ENCODE assay signal across 8 cellular contexts in genomic region chr20:11267131-11267761, GRCh38.
DNase-seq lines count a peak whose midpoint lies in the region; FAIRE-seq and TF ChIP-seq lines count a peak whose summit lies in the region.

No MANE protein-coding gene starts in this region.

- peak overlapping the region; percentile 53 to 62 for H3K27ac ChIP-seq in uterus

- H3K4me1 ChIP-seq in uterus: peaks cover 4 to 12% of the 10 kb centered on the region in 2 donors

- peak; percentile 98 for DNase-seq in COLO829 (ENCODE audit: low spot score)
- DNase-seq in H54 (ENCODE audit: insufficient read length, low spot score): peak; percentile 65
- peak; percentile 69 for DNase-seq in MV-4-11 (lab: John Stamatoyannopoulos, UW)
- peak; percentile 95 for DNase-seq in cardiac fibroblast (ENCODE audit: low read depth in 2 of 2)
- peak; percentile 81 for DNase-seq in left kidney (ENCODE audit: low read depth, low spot score)
- DNase-seq in uterus: peak; percentile 71
- no peak for DNase-seq in cortex of kidney (lab: John Stamatoyannopoulos, UW)
- no peak for DNase-seq in NCI-H82 treated with DMSO at 0.1 percent for 48 hours (lab: John Stamatoyannopoulos, UW; ENCODE audit: unreplicated experiment)

- peak; percentile 34 for TF ChIP-seq CTCF in cardiac fibroblast (IDR thresholded peaks at IDR 0.05; ENCODE audit: low read depth, low read length)
- TF ChIP-seq CTCF in uterus (IDR thresholded peaks at IDR 0.05): peak in 1 of 4 experiments; percentile 26

- TF ChIP-seq POLR2A in H54 (IDR thresholded peaks at IDR 0.05; ENCODE audit: low read depth, low read length) (no peak), uterus (IDR thresholded peaks at IDR 0.05) (no peak)

- peak; percentile 76 for FAIRE-seq in H54 (lab: Jason Lieb, UNC)

- H3K4me3 ChIP-seq in cardiac fibroblast (replicated peaks in 1 of 2; ENCODE audit: low read depth in 2 of 2, low read length in 2 of 2): no peak overlapping the region
- H3K4me3 ChIP-seq in uterus: no peak overlapping the region

- no peaks in the 10 kb centered on the region for H3K9me3 ChIP-seq in uterus

- intact Hi-C loops in uterus (cut with DNase I; ENCODE audit: low total_unique reads): no loop called here

- no peaks in the 10 kb centered on the region for H3K27me3 ChIP-seq in uterus

- no peaks in the 10 kb centered on the region for H3K36me3 ChIP-seq in uterus

Comparison
In these comparisons a context has a peak if more than half of its experiments do, and no peak if none do; other contexts are left out.
1. DNase-seq: peak in COLO829 (single experiment), H54 (single experiment), MV-4-11 (single experiment), cardiac fibroblast (2 of 2), left kidney (single experiment) and uterus (2 of 2); none in cortex of kidney (single experiment) and NCI-H82 treated with DMSO at 0.1 percent for 48 hours (single experiment).